In genomic region chr6:2968600-2969135, GRCh38 we compare ENCODE assay signal across 1 cellular context.
TF ChIP-seq lines count a peak whose summit lies in the region.

No MANE protein-coding gene starts in this region.

TF ChIP-seq in HepG2, 621 proteins besides CTCF, POLR2A, EP300 and RAD21 (continued from another document and continues in another):
- no peak for TF ChIP-seq HNF1A (IDR thresholded peaks at IDR 0.05; ENCODE audit: low read depth)
- TF ChIP-seq HNF1A (CRISPR knock-in tag; IDR thresholded peaks at IDR 0.05; ENCODE audit: borderline replicate concordance): no peak
- TF ChIP-seq ZNF136 (CRISPR knock-in tag; IDR thresholded peaks at IDR 0.05; ENCODE audit: low read depth): no peak
- TF ChIP-seq CREBL2 (CRISPR knock-in tag; IDR thresholded peaks at IDR 0.05; ENCODE audit: borderline replicate concordance): no peak
- no peak for TF ChIP-seq SOX6 (IDR thresholded peaks at IDR 0.05)
- TF ChIP-seq SOX6 (CRISPR knock-in tag; IDR thresholded peaks at IDR 0.05): peak; percentile 48
- TF ChIP-seq ZBTB40 (IDR thresholded peaks at IDR 0.05): no peak
- no peak for TF ChIP-seq ZBTB40 (CRISPR knock-in tag; IDR thresholded peaks at IDR 0.05)
- TF ChIP-seq EHMT2 (IDR thresholded peaks at IDR 0.05; ENCODE audit: borderline replicate concordance, low read depth, low read length): no peak
- TF ChIP-seq SMYD3 (CRISPR knock-in tag; IDR thresholded peaks at IDR 0.05): no peak
- TF ChIP-seq ZBTB26 (CRISPR knock-in tag; IDR thresholded peaks at IDR 0.05; ENCODE audit: borderline replicate concordance): no peak
- TF ChIP-seq JUND (CRISPR knock-in tag; IDR thresholded peaks at IDR 0.05): no peak
- no peak for TF ChIP-seq PPARG (CRISPR knock-in tag; conservative IDR thresholded peaks at IDR 0.05)
- TF ChIP-seq FOXA1 (IDR thresholded peaks at IDR 0.05): no peak
- 0 out of 2 replicates have a peak, but pooled peaks have one; percentile 13 for TF ChIP-seq FOXA1 (CRISPR knock-in tag; IDR thresholded peaks at IDR 0.05)
- TF ChIP-seq ZNF10 (CRISPR knock-in tag; IDR thresholded peaks at IDR 0.05; ENCODE audit: borderline replicate concordance, low read depth): no peak
- peak; percentile 29; the same call in 1 of the 2 replicates for TF ChIP-seq GATAD2A (CRISPR knock-in tag; IDR thresholded peaks at IDR 0.05)
- no peak for TF ChIP-seq ZNF512 (CRISPR knock-in tag; IDR thresholded peaks at IDR 0.05)
- TF ChIP-seq ELF3 (CRISPR knock-in tag; IDR thresholded peaks at IDR 0.05): no peak
- TF ChIP-seq ZFYVE20 (CRISPR knock-in tag; IDR thresholded peaks at IDR 0.05; ENCODE audit: borderline replicate concordance, low read depth): no peak
- TF ChIP-seq AFF4 (CRISPR knock-in tag; IDR thresholded peaks at IDR 0.05): no peak
- TF ChIP-seq NR0B2 (CRISPR knock-in tag; IDR thresholded peaks at IDR 0.05): no peak
- TF ChIP-seq RNF219 (CRISPR knock-in tag; IDR thresholded peaks at IDR 0.05): no peak
- no peak for TF ChIP-seq SAFB2 (CRISPR knock-in tag; IDR thresholded peaks at IDR 0.05; ENCODE audit: borderline replicate concordance, low read depth)
- no peak for TF ChIP-seq MXD1 (CRISPR knock-in tag; IDR thresholded peaks at IDR 0.05)
- TF ChIP-seq RBFOX2 (IDR thresholded peaks at IDR 0.05; ENCODE audit: low read depth, low read length): no peak
- TF ChIP-seq ZNF446 (CRISPR knock-in tag; IDR thresholded peaks at IDR 0.05): no peak
- TF ChIP-seq MIXL1 (CRISPR knock-in tag; IDR thresholded peaks at IDR 0.05): no peak
- no peak for TF ChIP-seq ZNF841 (CRISPR knock-in tag; IDR thresholded peaks at IDR 0.05; ENCODE audit: borderline replicate concordance)
- TF ChIP-seq RFXAP (CRISPR knock-in tag; IDR thresholded peaks at IDR 0.05; ENCODE audit: borderline replicate concordance): no peak
